ENCODE assay signal across 8 cellular contexts in the genomic region with DNA sequence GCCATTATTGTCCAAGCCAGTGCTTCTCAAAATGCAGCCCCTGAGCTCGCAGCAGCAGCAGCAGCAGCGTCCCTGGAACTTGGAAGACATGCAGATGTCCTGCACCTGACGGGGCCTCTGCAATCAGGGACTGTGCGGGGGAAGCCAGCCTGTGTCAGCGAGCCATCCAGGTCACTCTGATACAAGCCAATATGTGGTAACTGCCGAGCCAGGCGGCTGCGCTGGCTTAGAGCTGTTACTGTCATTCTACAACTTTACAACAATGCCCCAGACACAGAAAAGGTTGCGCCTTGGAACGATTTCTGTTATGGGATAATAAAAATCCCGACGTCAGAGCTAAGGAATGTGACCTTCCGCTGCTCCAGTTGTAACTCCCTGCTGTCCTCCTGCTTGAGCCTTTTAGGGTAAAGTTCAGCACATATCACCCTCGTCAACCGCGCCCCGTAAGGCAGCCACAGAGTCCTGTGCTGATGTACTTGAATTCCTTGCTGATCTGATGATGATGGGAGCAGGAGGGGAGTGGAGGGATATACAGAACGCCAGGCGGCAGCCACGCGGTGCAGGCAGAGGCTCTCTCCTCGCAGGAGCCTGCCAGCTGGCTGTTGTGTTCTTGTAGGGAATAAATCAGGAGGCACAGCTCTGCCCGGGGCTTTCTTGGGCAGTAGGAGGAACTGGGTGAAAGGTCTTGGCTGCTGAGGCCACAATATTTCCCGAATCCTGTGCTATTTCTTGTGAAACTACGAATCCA. TPM values are rescaled to one million over a fixed set of nuclear protein-coding genes. Genes with fewer than 3 reads are reported as not detected.
DNase-seq lines count a peak whose midpoint lies in the region; ATAC-seq, FAIRE-seq and TF ChIP-seq lines count a peak whose summit lies in the region.

No MANE protein-coding gene starts in this region.

- peak overlapping the region; percentile 97 for H3K27ac Mint-ChIP-seq in progenitor cell of endocrine pancreas
- H3K27ac Mint-ChIP-seq in natural killer cell treated with Interleukin-12 subunit alpha and Interleukin-12 subunit beta and Interleukin-15 and Interleukin-18, amount 100 ng/mL, for 72 hours = no peak overlapping the region

- ATAC-seq in left cardiac atrium (peak; percentile 84 to 91), GM18519 (IDR thresholded peaks at IDR 0.05; ENCODE audit: low FRiP score, unreplicated experiment) (no peak)
- no peak for ATAC-seq in natural killer cell treated with Interleukin-12 subunit alpha and Interleukin-12 subunit beta and Interleukin-15 and Interleukin-18, amount 100 ng/mL, for 72 hours

- DNase-seq in HTR-8/SVneo (ENCODE audit: insufficient read length, low spot score) (peak; percentile 79), amniotic stem cell (lab: John Stamatoyannopoulos, UW) (peak; percentile 73), left cardiac atrium (peak; percentile 86), progenitor cell of endocrine pancreas (ENCODE audit: low spot score, unreplicated experiment) (peak; percentile 35), GDM1 (lab: John Stamatoyannopoulos, UW) (no peak)
- DNase-seq in stimulated activated CD4-positive, alpha-beta T cell treated with anti-CD3 and anti-CD28 coated beads, Interleukin-12 subunit alpha, Interleukin-12 subunit beta, amount 100 ng/mL, for 4 hours = no peak
- DNase-seq in natural killer cell treated with Interleukin-12 subunit alpha and Interleukin-12 subunit beta and Interleukin-15 and Interleukin-18, amount 100 ng/mL, for 72 hours (ENCODE audit: low spot score) = no peak

- no peak for TF ChIP-seq CTCF in progenitor cell of endocrine pancreas (IDR thresholded peaks at IDR 0.05; ENCODE audit: unreplicated experiment)

- intact Hi-C loops in left cardiac atrium (cut with DNase I) = loop anchor here (2.0 to 10.0 kb wide), 3 partner anchors 59 to 295 kb away; partner anchors contain the start of gene RHEB (in 1 of the 2)

- peak; percentile 74 for FAIRE-seq in HTR-8/SVneo (lab: Jason Lieb, UNC)

- H3K27me3 Mint-ChIP-seq in progenitor cell of endocrine pancreas = peaks cover 9% of the 10 kb centered on the region
- H3K27me3 Mint-ChIP-seq in natural killer cell treated with Interleukin-12 subunit alpha and Interleukin-12 subunit beta and Interleukin-15 and Interleukin-18, amount 100 ng/mL, for 72 hours = peaks cover 0 to 5% of the 10 kb centered on the region in 2 donors

- H3K4me3 Mint-ChIP-seq in progenitor cell of endocrine pancreas (ENCODE audit: low read depth) = peak overlapping the region; percentile 40
- H3K4me3 Mint-ChIP-seq in natural killer cell treated with Interleukin-12 subunit alpha and Interleukin-12 subunit beta and Interleukin-15 and Interleukin-18, amount 100 ng/mL, for 72 hours = no peak overlapping the region

- H3K4me1 Mint-ChIP-seq in progenitor cell of endocrine pancreas (ENCODE audit: low read depth) = peaks cover 16% of the 10 kb centered on the region
- H3K4me1 Mint-ChIP-seq in natural killer cell treated with Interleukin-12 subunit alpha and Interleukin-12 subunit beta and Interleukin-15 and Interleukin-18, amount 100 ng/mL, for 72 hours (ENCODE audit: low read depth in 2 of 2) = peaks cover 5 to 7% of the 10 kb centered on the region in 2 donors

- H3K36me3 Mint-ChIP-seq in progenitor cell of endocrine pancreas (ENCODE audit: insufficient read depth) = peaks cover 27% of the 10 kb centered on the region
- H3K36me3 Mint-ChIP-seq in natural killer cell treated with Interleukin-12 subunit alpha and Interleukin-12 subunit beta and Interleukin-15 and Interleukin-18, amount 100 ng/mL, for 72 hours = peaks cover 21% of the 10 kb centered on the region

- peaks cover 24% of the 10 kb centered on the region for H3K9me3 Mint-ChIP-seq in progenitor cell of endocrine pancreas (ENCODE audit: low read depth)
- H3K9me3 Mint-ChIP-seq in natural killer cell treated with Interleukin-12 subunit alpha and Interleukin-12 subunit beta and Interleukin-15 and Interleukin-18, amount 100 ng/mL, for 72 hours = peaks cover 15% of the 10 kb centered on the region

RNA-seq across cellular contexts. Expression of gene CRYGN, which starts 20.0 kb away (rescaled TPM):
- total RNA-seq in left cardiac atrium = under 1 TPM; 0.24 to 0.53 TPM
- total RNA-seq in progenitor cell of endocrine pancreas = 2.5 and 3.2 TPM in 2 replicates
- total RNA-seq in natural killer cell treated with Interleukin-12 subunit alpha and Interleukin-12 subunit beta and Interleukin-15 and Interleukin-18, amount 100 ng/mL, for 72 hours = not detected

RNA-seq across cellular contexts. Expression of gene WDR86, which starts 50.1 kb away (rescaled TPM):
- total RNA-seq in left cardiac atrium (under 1 TPM; 0.71 to 0.84 TPM), progenitor cell of endocrine pancreas (80.6 and 82.9 TPM in 2 replicates)
- not detected for total RNA-seq in natural killer cell treated with Interleukin-12 subunit alpha and Interleukin-12 subunit beta and Interleukin-15 and Interleukin-18, amount 100 ng/mL, for 72 hours

RNA-seq across cellular contexts. Expression of gene RHEB, which starts 59.8 kb away (rescaled TPM):
- total RNA-seq in left cardiac atrium (100 to 1,000 TPM; 110 to 180 TPM), progenitor cell of endocrine pancreas (71.7 and 78.8 TPM in 2 replicates)
- total RNA-seq in natural killer cell treated with Interleukin-12 subunit alpha and Interleukin-12 subunit beta and Interleukin-15 and Interleukin-18, amount 100 ng/mL, for 72 hours = 10 to 100 TPM; 45.4 to 55.8 TPM

Comparison
In these comparisons a context has a peak if more than half of its experiments do, and no peak if none do; other contexts are left out.
1. DNase-seq: peak in HTR-8/SVneo (single experiment), amniotic stem cell (single experiment), left cardiac atrium (single experiment) and progenitor cell of endocrine pancreas (single experiment); none in stimulated activated CD4-positive, alpha-beta T cell treated with anti-CD3 and anti-CD28 coated beads, Interleukin-12 subunit alpha, Interleukin-12 subunit beta, amount 100 ng/mL, for 4 hours (single experiment), natural killer cell treated with Interleukin-12 subunit alpha and Interleukin-12 subunit beta and Interleukin-15 and Interleukin-18, amount 100 ng/mL, for 72 hours (single experiment) and GDM1 (single experiment).
2. ATAC-seq: peak in left cardiac atrium (2 of 2); none in natural killer cell treated with Interleukin-12 subunit alpha and Interleukin-12 subunit beta and Interleukin-15 and Interleukin-18, amount 100 ng/mL, for 72 hours (0 of 2) and GM18519 (single experiment).
3. RNA of gene WDR86, which starts 50.1 kb away (total RNA-seq): 80.6 to 82.9 TPM in progenitor cell of endocrine pancreas; 0.71 to 0.84 TPM in left cardiac atrium and not detected in natural killer cell treated with Interleukin-12 subunit alpha and Interleukin-12 subunit beta and Interleukin-15 and Interleukin-18, amount 100 ng/mL, for 72 hours; every median in the first group is over 10 times any median in the second.